ENCODE assay signal across 30 cellular contexts in the genomic region with DNA sequence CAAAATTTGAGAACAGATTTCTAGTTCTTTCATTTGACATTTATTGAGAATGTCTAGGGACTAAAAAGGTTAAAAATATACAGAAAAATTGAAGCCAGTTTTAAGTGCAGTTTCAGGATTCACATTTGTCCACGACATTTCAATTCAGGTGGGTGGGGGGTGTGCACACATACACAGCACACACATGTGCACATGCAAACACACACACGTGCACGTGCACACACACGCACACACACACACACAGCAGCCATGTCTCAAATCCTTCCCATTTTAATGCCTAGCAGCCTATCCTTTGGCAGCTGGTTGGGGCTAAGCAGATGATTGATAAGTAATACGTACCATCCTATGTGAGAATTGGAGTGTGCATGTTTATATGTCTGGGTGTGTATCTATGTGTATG.
"Had no signal": no experiment of that assay in that cellular context is flagged by ENCODE, and none has a peak within 500 bp of the region (broad histone marks: within the 10 kb centered on the region; RNA-seq: fewer than 3 reads in every experiment).

No MANE protein-coding gene starts in this region.

- H3K36me3 ChIP-seq: ascending aorta, breast epithelium, cardiac muscle cell had no signal

- H3K27ac ChIP-seq: cardiac muscle cell, coronary artery, dorsolateral prefrontal cortex had no signal

- FAIRE-seq: frontal cortex had no signal

- DNase-seq: activated CD4-positive, alpha-beta memory T cell treated with anti-CD3 and anti-CD28 coated beads, Interleukin-2, amount 10 ng/mL, durations not matched to agents 7 days and 5 days; activated CD4-positive, alpha-beta T cell treated with anti-CD3 and anti-CD28 coated beads for 1 hour; activated CD4-positive, alpha-beta T cell treated with anti-CD3 and anti-CD28 coated beads for 4 hours; activated CD4-positive, alpha-beta T cell treated with anti-CD3 and anti-CD28 coated beads, Interleukin-2, amount 10 ng/mL, durations not matched to agents 7 days and 5 days; activated CD4-positive, alpha-beta T cell treated with anti-CD3 and anti-CD28 coated beads, Interleukin-2, amount 50 U/mL, for 4 hours; activated CD8-positive, alpha-beta memory T cell treated with anti-CD3 and anti-CD28 coated beads, Interleukin-2, amount 50 U/mL, for 48 hours; activated gamma-delta T cell; activated naive CD4-positive, alpha-beta T cell; activated naive CD4-positive, alpha-beta T cell treated with anti-CD3 and anti-CD28 coated beads, Interleukin-2, amount 10 ng/mL, durations not matched to agents 7 days and 5 days; activated naive CD8-positive, alpha-beta T cell treated with anti-CD3 and anti-CD28 coated beads, Interleukin-2, amount 10 ng/mL, durations not matched to agents 7 days and 5 days; activated T-cell treated with anti-CD3 and anti-CD28 coated beads for 4 hours; activated T-cell treated with anti-CD3 and anti-CD28 coated beads, Interleukin-2, amount 50 U/mL, for 24 hours; activated T-cell treated with anti-CD3 and anti-CD28 coated beads, Interleukin-2, amount 50 U/mL, for 72 hours; central memory CD4-positive, alpha-beta T cell; cerebellar nuclear complex; dorsolateral prefrontal cortex; effector memory CD4-positive, alpha-beta T cell; endodermal cell; foreskin fibroblast; head of caudate nucleus; T-helper 1 cell; T-helper 17 cell had no signal

- ATAC-seq: activated naive CD4-positive, alpha-beta T cell treated with anti-CD3 and anti-CD28 coated beads, Interleukin-2, amount 50 U/mL, for 72 hours; activated T-cell treated with anti-CD3 and anti-CD28 coated beads, Interleukin-2, amount 50 U/mL, for 72 hours; esophagus mucosa; T-helper 17 cell; WTC11 had no signal

- H3K9me3 ChIP-seq: ascending aorta, breast epithelium had no signal

- H3K27me3 ChIP-seq: ascending aorta, breast epithelium, cardiac muscle cell, dorsolateral prefrontal cortex had no signal

- H3K4me1 ChIP-seq: ascending aorta, breast epithelium had no signal

- H3K4me3 ChIP-seq: ascending aorta, breast epithelium, cardiac muscle cell, coronary artery, dorsolateral prefrontal cortex had no signal
